Comparison of ENCODE assay signal across 26 cellular contexts in genomic region chr2:239890347-239890746, GRCh38.
"Had no signal": no experiment of that assay in that cellular context is flagged by ENCODE, and none has a peak within 500 bp of the region (broad histone marks: within the 10 kb centered on the region; RNA-seq: fewer than 3 reads in every experiment).

No MANE protein-coding gene starts in this region.

- H3K4me3 Mint-ChIP-seq: activated CD4-positive, alpha-beta memory T cell treated with anti-CD3 and anti-CD28 coated beads, Interleukin-2, amount 10 ng/mL, durations not matched to agents 7 days and 5 days; activated CD4-positive, alpha-beta T cell treated with anti-CD3 and anti-CD28 coated beads, Interleukin-2, amount 10 ng/mL, durations not matched to agents 7 days and 5 days; activated naive CD4-positive, alpha-beta T cell treated with anti-CD3 and anti-CD28 coated beads, Interleukin-2, amount 10 ng/mL, durations not matched to agents 7 days and 5 days; activated naive CD8-positive, alpha-beta T cell treated with anti-CD3 and anti-CD28 coated beads, Interleukin-2, amount 10 ng/mL, durations not matched to agents 7 days and 5 days; natural killer cell; stimulated activated effector memory CD8-positive, alpha-beta T cell treated with anti-CD3 and anti-CD28 coated beads, Interleukin-12 subunit alpha, Interleukin-12 subunit beta, amount 100 ng/mL, for 72 hours; stimulated activated naive CD8-positive, alpha-beta T cell treated with anti-CD3 and anti-CD28 coated beads, Interleukin-15, Interleukin-2, amounts not matched to agents 100 ng/mL and 50 ng/mL, for 24 hours; WTC11 had no signal

- H3K9me3 ChIP-seq: thyroid gland had no signal

- H3K27ac Mint-ChIP-seq: activated CD4-positive, alpha-beta memory T cell treated with anti-CD3 and anti-CD28 coated beads, Interleukin-2, amount 10 ng/mL, durations not matched to agents 7 days and 5 days; activated CD4-positive, alpha-beta T cell treated with anti-CD3 and anti-CD28 coated beads, Interleukin-2, amount 10 ng/mL, durations not matched to agents 7 days and 5 days; activated naive CD4-positive, alpha-beta T cell treated with anti-CD3 and anti-CD28 coated beads, Interleukin-2, amount 10 ng/mL, durations not matched to agents 7 days and 5 days; activated naive CD8-positive, alpha-beta T cell treated with anti-CD3 and anti-CD28 coated beads, Interleukin-2, amount 10 ng/mL, durations not matched to agents 7 days and 5 days; natural killer cell; progenitor cell of endocrine pancreas; stimulated activated effector memory CD8-positive, alpha-beta T cell treated with anti-CD3 and anti-CD28 coated beads, Interleukin-12 subunit alpha, Interleukin-12 subunit beta, amount 100 ng/mL, for 72 hours; stimulated activated naive CD8-positive, alpha-beta T cell treated with anti-CD3 and anti-CD28 coated beads, Interleukin-15, Interleukin-2, amounts not matched to agents 100 ng/mL and 50 ng/mL, for 24 hours; WTC11 had no signal

- H3K36me3 ChIP-seq: ascending aorta, brain microvascular endothelial cell, heart right ventricle, left ventricle myocardium inferior, sigmoid colon, thyroid gland, upper lobe of right lung had no signal

- H3K9me3 Mint-ChIP-seq: activated CD4-positive, alpha-beta memory T cell treated with anti-CD3 and anti-CD28 coated beads, Interleukin-2, amount 10 ng/mL, durations not matched to agents 7 days and 5 days had no signal

- H3K4me3 ChIP-seq: ascending aorta, heart right ventricle, left ventricle myocardium inferior, lung, sigmoid colon, thyroid gland, upper lobe of right lung had no signal

- ATAC-seq: esophagus mucosa; foreskin keratinocyte; natural killer cell; stimulated activated effector memory CD8-positive, alpha-beta T cell treated with anti-CD3 and anti-CD28 coated beads, Interleukin-12 subunit alpha, Interleukin-12 subunit beta, amount 100 ng/mL, for 72 hours; WTC11 had no signal

- H3K27me3 ChIP-seq: ascending aorta, brain microvascular endothelial cell, foreskin keratinocyte, sigmoid colon, thyroid gland, upper lobe of right lung had no signal

- H3K36me3 Mint-ChIP-seq: activated naive CD8-positive, alpha-beta T cell treated with anti-CD3 and anti-CD28 coated beads, Interleukin-2, amount 10 ng/mL, durations not matched to agents 7 days and 5 days; natural killer cell; stimulated activated effector memory CD8-positive, alpha-beta T cell treated with anti-CD3 and anti-CD28 coated beads, Interleukin-12 subunit alpha, Interleukin-12 subunit beta, amount 100 ng/mL, for 72 hours had no signal

- H3K4me1 ChIP-seq: ascending aorta, foreskin keratinocyte, left ventricle myocardium inferior, sigmoid colon, thyroid gland, upper lobe of right lung had no signal

- DNase-seq: activated CD4-positive, alpha-beta memory T cell treated with anti-CD3 and anti-CD28 coated beads, Interleukin-2, amount 10 ng/mL, durations not matched to agents 7 days and 5 days; activated CD4-positive, alpha-beta T cell treated with anti-CD3 and anti-CD28 coated beads for 1 hour; activated CD4-positive, alpha-beta T cell treated with anti-CD3 and anti-CD28 coated beads, Interleukin-2, amount 10 ng/mL, durations not matched to agents 7 days and 5 days; activated gamma-delta T cell; activated naive CD4-positive, alpha-beta T cell treated with anti-CD3 and anti-CD28 coated beads, Interleukin-2, amount 10 ng/mL, durations not matched to agents 7 days and 5 days; activated naive CD8-positive, alpha-beta T cell treated with anti-CD3 and anti-CD28 coated beads, Interleukin-2, amount 10 ng/mL, durations not matched to agents 7 days and 5 days; brain microvascular endothelial cell; cortex of kidney; foreskin keratinocyte; heart right ventricle; mesendoderm; natural killer cell; sigmoid colon; small intestine; stimulated activated CD4-positive, alpha-beta T cell treated with anti-CD3 and anti-CD28 coated beads, Interleukin-4, amount 100 ng/mL, for 24 hours; T-helper 2 cell; thyroid gland; upper lobe of right lung had no signal

- H3K4me1 Mint-ChIP-seq: activated CD4-positive, alpha-beta memory T cell treated with anti-CD3 and anti-CD28 coated beads, Interleukin-2, amount 10 ng/mL, durations not matched to agents 7 days and 5 days; activated CD4-positive, alpha-beta T cell treated with anti-CD3 and anti-CD28 coated beads, Interleukin-2, amount 10 ng/mL, durations not matched to agents 7 days and 5 days; activated naive CD4-positive, alpha-beta T cell treated with anti-CD3 and anti-CD28 coated beads, Interleukin-2, amount 10 ng/mL, durations not matched to agents 7 days and 5 days; activated naive CD8-positive, alpha-beta T cell treated with anti-CD3 and anti-CD28 coated beads, Interleukin-2, amount 10 ng/mL, durations not matched to agents 7 days and 5 days; natural killer cell had no signal

- H3K27ac ChIP-seq: ascending aorta, brain microvascular endothelial cell, foreskin keratinocyte, heart right ventricle, left ventricle myocardium inferior, sigmoid colon, thyroid gland, upper lobe of right lung had no signal
